In the genomic region with DNA sequence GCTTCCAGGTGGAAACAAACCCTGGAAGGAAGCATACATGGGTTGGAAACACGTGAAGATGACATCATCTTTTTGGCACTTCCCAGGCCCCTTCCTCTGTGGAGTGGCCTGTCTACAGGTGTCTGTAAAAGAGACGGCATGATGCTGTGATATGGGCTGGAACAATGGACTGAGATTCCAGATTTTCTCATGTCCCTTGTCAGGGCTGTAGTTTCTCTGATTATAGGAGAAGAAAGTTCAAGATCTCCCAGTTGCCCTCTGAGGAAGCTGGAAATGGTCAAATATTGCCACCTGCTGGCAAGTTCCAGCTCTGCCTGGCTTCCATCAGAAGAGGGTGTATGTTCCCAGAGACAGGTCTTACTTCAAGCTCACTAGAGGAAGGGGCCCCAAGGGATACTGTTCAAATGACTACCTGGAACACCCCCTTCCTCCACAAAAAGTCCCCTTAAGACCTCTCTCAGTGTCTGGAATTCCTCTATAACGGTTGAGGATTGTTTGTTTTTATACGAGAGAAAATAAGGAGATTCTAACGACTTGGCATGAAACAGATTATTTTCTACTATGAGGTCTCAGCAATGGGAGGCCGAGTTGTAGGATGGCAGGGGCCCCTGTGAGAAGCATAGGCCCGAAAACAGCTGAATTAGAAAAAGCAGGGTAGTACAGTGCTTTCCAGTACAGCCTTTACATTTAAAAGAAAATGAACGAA, we compare ENCODE assay signal across 8 cellular contexts. TPM values are rescaled to one million over a fixed set of nuclear protein-coding genes. Genes with fewer than 3 reads are reported as not detected.
DNase-seq lines count a peak whose midpoint lies in the region; ATAC-seq, FAIRE-seq and TF ChIP-seq lines count a peak whose summit lies in the region.

No MANE protein-coding gene starts in this region.

- ATAC-seq in GM18502 (IDR thresholded peaks at IDR 0.05; ENCODE audit: poor library complexity, unreplicated experiment) (peak; percentile 88), HG02938 (IDR thresholded peaks at IDR 0.05; ENCODE audit: unreplicated experiment) (peak; percentile 88)

- H3K27me3 ChIP-seq in WERI-Rb-1 (ENCODE audit: insufficient read depth, low read depth, severe bottlenecking) (no peaks in the 10 kb centered on the region), mammary epithelial cell (ENCODE audit: insufficient read depth, low read length) (peaks cover 3% of the 10 kb centered on the region)

- no peak overlapping the region for H3K27ac ChIP-seq in WERI-Rb-1
- no peak overlapping the region for H3K27ac ChIP-seq in mammary epithelial cell (ENCODE audit: insufficient read depth, low read depth, low read length)
- H3K27ac ChIP-seq in kidney (ENCODE audit: low read depth in 2 of 2, low read length in 2 of 2) = no peak overlapping the region

- 18% methylated on average over 8 of the region's 8 CpGs for WGBS in mammary epithelial cell (ENCODE audit: low coverage, missing lambda C conversion rate)

- H2AFZ ChIP-seq in mammary epithelial cell (ENCODE audit: low read depth, low read length) = peak overlapping the region; percentile 5

- dilution Hi-C loops in mammary epithelial cell (cut with HindIII; ENCODE audit: low sequenced_read_pairs) = no loop called here

- no peaks in the 10 kb centered on the region for H3K4me1 ChIP-seq in mammary epithelial cell (ENCODE audit: insufficient read depth, low read length)
- peaks cover 0 to 3% of the 10 kb centered on the region in 2 donors for H3K4me1 ChIP-seq in kidney (ENCODE audit: control insufficient read depth in 1 of 2, insufficient read depth in 1 of 2, low read depth in 1 of 2, low read length in 2 of 2)

- H3K9ac ChIP-seq in mammary epithelial cell (ENCODE audit: insufficient read depth, low read length) (no peak overlapping the region), kidney (ENCODE audit: low read length in 2 of 2) (no peak overlapping the region)

- CTCF ChIA-PET in mammary epithelial cell (lab: Charles Lee; ENCODE audit: low non-redundant PET) = interaction anchor here (0.5 to 1.4 kb wide), 4 partner anchors 39 to 163 kb away, joined by 3 to 13 read pairs (median 3); no protein-coding TSS in a partner anchor

- no peak for FAIRE-seq in kidney (lab: Jason Lieb, UNC)

- in situ Hi-C loops in mammary epithelial cell (cut with MboI; ENCODE audit: low sequenced_read_pairs in 2 of 2) = loop anchor here in 1 of 2 donors (5.0 kb wide), 1 partner anchor 43 kb away; no protein-coding TSS in a partner anchor

- no TSS peak for BruUV-seq in mammary epithelial cell (replicated peaks; lab: Mats Ljungman, UMichigan)

- H3K9me3 ChIP-seq in WERI-Rb-1 (ENCODE audit: severe bottlenecking) = no peaks in the 10 kb centered on the region
- no peaks in the 10 kb centered on the region for H3K9me3 ChIP-seq in mammary epithelial cell (replicated peaks; ENCODE audit: insufficient read depth, low read length)
- no peaks in the 10 kb centered on the region for H3K9me3 ChIP-seq in kidney (ENCODE audit: control insufficient read depth in 1 of 2, low read length in 2 of 2)

- no peaks in the 10 kb centered on the region for H4K20me1 ChIP-seq in mammary epithelial cell (ENCODE audit: insufficient read depth, low read length)

- TF ChIP-seq CTCF in WERI-Rb-1 (IDR thresholded peaks at IDR 0.05; ENCODE audit: low read depth, low read length) (peak; percentile 86), mammary epithelial cell (conservative IDR thresholded peaks at IDR 0.05 in 1 of 2, IDR thresholded peaks at IDR 0.05 in 1 of 2; ENCODE audit: extremely low read depth in 1 of 2, insufficient read depth in 1 of 2, low read depth in 1 of 2, low read length in 2 of 2) (peak; percentile 96), kidney (IDR thresholded peaks at IDR 0.05; ENCODE audit: borderline replicate concordance, extremely low read depth, insufficient read depth) (peak; percentile 96)

- intact Hi-C loops in mammary epithelial cell (cut with micrococcal nuclease) (loop anchor here (1.0 to 2.0 kb wide), 4 partner anchors 39 to 163 kb away; no protein-coding TSS in a partner anchor), kidney (cut with DNase I) (no loop called here)

- H3K4me3 ChIP-seq in WERI-Rb-1 (ENCODE audit: low read depth, low read length) (no peak overlapping the region), mammary epithelial cell (replicated peaks in 1 of 3; ENCODE audit: insufficient read depth in 1 of 3, low read depth in 2 of 3, low read length in 3 of 3) (no peak overlapping the region), kidney (ENCODE audit: low read length in 2 of 2) (no peak overlapping the region)

- DNase-seq in A172 (ENCODE audit: low spot score) (peak; percentile 83), NCI-H2107 treated with DMSO at 0.1 percent for 48 hours (lab: John Stamatoyannopoulos, UW; ENCODE audit: unreplicated experiment) (peak; percentile 56), WERI-Rb-1 (peak; percentile 73), mammary epithelial cell (peak; percentile 60), kidney (no peak)
- DNase-seq in stimulated activated CD4-positive, alpha-beta T cell treated with anti-CD3 and anti-CD28 coated beads, Interleukin-2, amount 100 ng/mL, for 24 hours = peak; percentile 80 to 81

- H3K4me2 ChIP-seq in mammary epithelial cell (ENCODE audit: insufficient read depth, low read depth, low read length) = no peak overlapping the region

- H3K79me2 ChIP-seq in mammary epithelial cell (ENCODE audit: insufficient read depth, low read length) = no peaks in the 10 kb centered on the region

- no peaks in the 10 kb centered on the region for H3K36me3 ChIP-seq in WERI-Rb-1
- H3K36me3 ChIP-seq in mammary epithelial cell (ENCODE audit: insufficient read depth, low read length) = no peaks in the 10 kb centered on the region
- H3K36me3 ChIP-seq in kidney (ENCODE audit: control insufficient read depth in 1 of 2, insufficient read depth in 2 of 2, low read length in 2 of 2) = no peaks in the 10 kb centered on the region

RNA-seq across cellular contexts. Expression of a gene that starts 7.3 kb away (rescaled TPM):
- total RNA-seq in A172 (2014; rRNA removed; shearing (Covaris generic)) = 424 and 507 TPM in 2 replicates
- total RNA-seq in mammary epithelial cell (10 to 100 TPM in 1 of 2 donors, 1 to 10 TPM in 1; 9.6 to 32.5 TPM), kidney (107 TPM)
- polyA plus RNA-seq in mammary epithelial cell (59.7 TPM), kidney (ENCODE audit: insufficient read depth, low read depth, low replicate concordance) (183 TPM)
- polyA minus RNA-seq in mammary epithelial cell = 109 TPM

RNA-seq across cellular contexts. Expression of a gene that starts 59.1 kb away (rescaled TPM):
- total RNA-seq in A172 (2014; rRNA removed; shearing (Covaris generic)) = 3.3 and 3.7 TPM in 2 replicates
- 1 to 10 TPM in 1 of 2 donors, under 1 TPM in 1; 0.17 to 1.3 TPM for total RNA-seq in mammary epithelial cell
- 2.2 TPM for polyA plus RNA-seq in mammary epithelial cell
- polyA minus RNA-seq in mammary epithelial cell = 0.16 TPM
- 22.8 TPM for total RNA-seq in kidney
- 11.1 TPM for polyA plus RNA-seq in kidney (ENCODE audit: insufficient read depth, low read depth, low replicate concordance)
